In genomic region chr1:205589618-205590456, GRCh38 we compare ENCODE assay signal across 27 cellular contexts. TPM values are rescaled to one million over a fixed set of nuclear protein-coding genes. Genes with fewer than 3 reads are reported as not detected.
DNase-seq lines count a peak whose midpoint lies in the region; ATAC-seq and TF ChIP-seq lines count a peak whose summit lies in the region.
"Had no signal": no experiment of that assay in that cellular context is flagged by ENCODE, and none has a peak within 500 bp of the region (broad histone marks: within the 10 kb centered on the region; RNA-seq: fewer than 3 reads in every experiment).

No MANE protein-coding gene starts in this region.

- no peak for TF ChIP-seq EP300 in tibial nerve (IDR thresholded peaks at IDR 0.05)

- ATAC-seq in activated CD8-positive, alpha-beta memory T cell treated with anti-CD3 and anti-CD28 coated beads, Interleukin-2, amount 10 ng/mL, durations not matched to agents 7 days and 5 days: no peak
- ATAC-seq in mucosa of descending colon (peak; percentile 16), HG03342 (IDR thresholded peaks at IDR 0.05; ENCODE audit: unreplicated experiment) (no peak), HG03025 (IDR thresholded peaks at IDR 0.05; ENCODE audit: low FRiP score, unreplicated experiment) (no peak)
- ATAC-seq: activated T-cell treated with anti-CD3 and anti-CD28 coated beads, Interleukin-2, amount 50 U/mL, for 72 hours; lower lobe of right lung; pancreas; right cardiac atrium; stimulated activated memory B cell treated with anti-CD40 and anti-IgM and Interleukin-4, amounts not matched to agents 10 μg/mL and 1 μg/mL and 100 μg/mL, for 72 hours had no signal

- no peaks in the 10 kb centered on the region for H3K27me3 ChIP-seq in tibial nerve
- H3K27me3 ChIP-seq: adrenal gland, dorsolateral prefrontal cortex, pancreas, thyroid gland had no signal

- 62 to 64% methylated on average over 7 of the region's 7 CpGs for WGBS in tibial nerve, 2 donors

- no peaks in the 10 kb centered on the region for H3K9me3 Mint-ChIP-seq in activated naive CD4-positive, alpha-beta T cell treated with anti-CD3 and anti-CD28 coated beads, Interleukin-2, amount 50 U/mL, for 24 hours
- no peaks in the 10 kb centered on the region for H3K9me3 Mint-ChIP-seq in activated CD8-positive, alpha-beta memory T cell treated with anti-CD3 and anti-CD28 coated beads, Interleukin-2, amount 10 ng/mL, durations not matched to agents 7 days and 5 days (ENCODE audit: low read depth)
- H3K9me3 Mint-ChIP-seq: activated T-cell treated with anti-CD3 and anti-CD28 coated beads, Interleukin-2, amount 50 U/mL, for 72 hours; immature natural killer cell; stimulated activated memory B cell treated with anti-CD40 and anti-IgM and Interleukin-4, amounts not matched to agents 10 μg/mL and 1 μg/mL and 100 μg/mL, for 72 hours had no signal

- H3K4me3 Mint-ChIP-seq in activated naive CD4-positive, alpha-beta T cell treated with anti-CD3 and anti-CD28 coated beads, Interleukin-2, amount 50 U/mL, for 24 hours: no peak overlapping the region
- no peak overlapping the region for H3K4me3 Mint-ChIP-seq in activated CD8-positive, alpha-beta memory T cell treated with anti-CD3 and anti-CD28 coated beads, Interleukin-2, amount 10 ng/mL, durations not matched to agents 7 days and 5 days
- H3K4me3 Mint-ChIP-seq: CD14-positive monocyte; stimulated activated memory B cell treated with anti-CD40 and anti-IgM and Interleukin-4, amounts not matched to agents 10 μg/mL and 1 μg/mL and 100 μg/mL, for 72 hours had no signal

- TF ChIP-seq CTCF in mucosa of descending colon (IDR thresholded peaks at IDR 0.05): no peak
- TF ChIP-seq CTCF in tibial nerve (IDR thresholded peaks at IDR 0.05): no peak

- CTCF ChIA-PET in activated CD8-positive, alpha-beta memory T cell treated with anti-CD3 and anti-CD28 coated beads, Interleukin-2, amount 10 ng/mL, durations not matched to agents 7 days and 5 days (lab: Charles Lee): interaction anchor here (0.8 to 11.8 kb wide), 9 partner anchors 14 to 388 kb away, joined by 3 to 465 read pairs (median 14); partner anchors contain the start of gene ELK4

- TF ChIP-seq POLR2A in tibial nerve (IDR thresholded peaks at IDR 0.05): no peak

- H3K9me3 ChIP-seq in mucosa of descending colon (no peaks in the 10 kb centered on the region), tibial nerve (no peaks in the 10 kb centered on the region)
- H3K9me3 ChIP-seq: adrenal gland, lower lobe of right lung, pancreas, thyroid gland had no signal

- H3K27ac ChIP-seq in tibial nerve: peak overlapping the region in 3 of 4 donors; percentile 67 to 83 (median 73)
- H3K27ac ChIP-seq: adrenal gland, epithelial cell of prostate, KMS-11, lower lobe of right lung, thyroid gland had no signal

- H3K36me3 Mint-ChIP-seq in activated naive CD4-positive, alpha-beta T cell treated with anti-CD3 and anti-CD28 coated beads, Interleukin-2, amount 50 U/mL, for 24 hours: no peaks in the 10 kb centered on the region
- H3K36me3 Mint-ChIP-seq in activated CD8-positive, alpha-beta memory T cell treated with anti-CD3 and anti-CD28 coated beads, Interleukin-2, amount 10 ng/mL, durations not matched to agents 7 days and 5 days: no peaks in the 10 kb centered on the region
- H3K36me3 Mint-ChIP-seq: immature natural killer cell; stimulated activated memory B cell treated with anti-CD40 and anti-IgM and Interleukin-4, amounts not matched to agents 10 μg/mL and 1 μg/mL and 100 μg/mL, for 72 hours had no signal

- H3K27me3 Mint-ChIP-seq in activated naive CD4-positive, alpha-beta T cell treated with anti-CD3 and anti-CD28 coated beads, Interleukin-2, amount 50 U/mL, for 24 hours: no peaks in the 10 kb centered on the region
- H3K27me3 Mint-ChIP-seq in activated CD8-positive, alpha-beta memory T cell treated with anti-CD3 and anti-CD28 coated beads, Interleukin-2, amount 10 ng/mL, durations not matched to agents 7 days and 5 days: no peaks in the 10 kb centered on the region
- H3K27me3 Mint-ChIP-seq: stimulated activated memory B cell treated with anti-CD40 and anti-IgM and Interleukin-4, amounts not matched to agents 10 μg/mL and 1 μg/mL and 100 μg/mL, for 72 hours had no signal

- intact Hi-C loops in mucosa of descending colon (cut with DNase I, micrococcal nuclease): loop anchor here in 1 of 2 donors (5.0 kb wide), 1 partner anchor 67 kb away; no protein-coding TSS in a partner anchor

- peaks cover 31% of the 10 kb centered on the region for H3K4me1 ChIP-seq in mucosa of descending colon (ENCODE audit: low read depth)
- H3K4me1 ChIP-seq in tibial nerve: peaks cover 0 to 51% (median 7%) of the 10 kb centered on the region in 4 donors
- H3K4me1 ChIP-seq: thyroid gland had no signal

- no peak overlapping the region for H3K4me3 ChIP-seq in mucosa of descending colon
- no peak overlapping the region for H3K4me3 ChIP-seq in tibial nerve
- H3K4me3 ChIP-seq: adrenal gland, dorsolateral prefrontal cortex, lower lobe of right lung, pancreas, thyroid gland had no signal

- H3K4me1 Mint-ChIP-seq in activated naive CD4-positive, alpha-beta T cell treated with anti-CD3 and anti-CD28 coated beads, Interleukin-2, amount 50 U/mL, for 24 hours: peaks cover 41% of the 10 kb centered on the region
- peaks cover 26% of the 10 kb centered on the region for H3K4me1 Mint-ChIP-seq in activated CD8-positive, alpha-beta memory T cell treated with anti-CD3 and anti-CD28 coated beads, Interleukin-2, amount 10 ng/mL, durations not matched to agents 7 days and 5 days

- H3K27ac Mint-ChIP-seq in activated naive CD4-positive, alpha-beta T cell treated with anti-CD3 and anti-CD28 coated beads, Interleukin-2, amount 50 U/mL, for 24 hours: peak overlapping the region; percentile 25
- H3K27ac Mint-ChIP-seq in activated CD8-positive, alpha-beta memory T cell treated with anti-CD3 and anti-CD28 coated beads, Interleukin-2, amount 10 ng/mL, durations not matched to agents 7 days and 5 days: no peak overlapping the region
- H3K27ac Mint-ChIP-seq: activated T-cell treated with anti-CD3 and anti-CD28 coated beads, Interleukin-2, amount 50 U/mL, for 72 hours; CD14-positive monocyte had no signal

- DNase-seq in activated naive CD4-positive, alpha-beta T cell treated with Interleukin-2 at 50 U/mL for 16 hours: no peak
- peak; percentile 16 for DNase-seq in activated CD8-positive, alpha-beta memory T cell treated with anti-CD3 and anti-CD28 coated beads, Interleukin-2, amount 10 ng/mL, durations not matched to agents 7 days and 5 days
- no peak for DNase-seq in mucosa of descending colon
- no peak for DNase-seq in tibial nerve (ENCODE audit: low spot score in 2 of 2)
- DNase-seq in D341Med (ENCODE audit: low spot score): no peak
- DNase-seq: ACHN; activated CD4-positive, alpha-beta T cell treated with anti-CD3 and anti-CD28 coated beads, Interleukin-2, amount 50 U/mL, for 48 hours; activated T-cell treated with anti-CD3 and anti-CD28 coated beads, Interleukin-2, amount 50 U/mL, for 72 hours; DMS53; immature natural killer cell; lower lobe of right lung; NCI-H187 treated with DMSO at 0.1 percent for 48 hours; NCI-H774; OCI-M1; pancreas; right cardiac atrium; SHP77; thyroid gland had no signal

- H3K36me3 ChIP-seq in mucosa of descending colon (ENCODE audit: low read depth): no peaks in the 10 kb centered on the region
- no peaks in the 10 kb centered on the region for H3K36me3 ChIP-seq in tibial nerve
- H3K36me3 ChIP-seq: adrenal gland, lower lobe of right lung, pancreas, thyroid gland had no signal

RNA-seq across cellular contexts. Expression of gene ELK4, which starts 42.0 kb away (rescaled TPM):
- 10 to 100 TPM; 70.9 to 79.7 TPM for total RNA-seq in activated CD8-positive, alpha-beta memory T cell treated with anti-CD3 and anti-CD28 coated beads, Interleukin-2, amount 10 ng/mL, durations not matched to agents 7 days and 5 days
- total RNA-seq in mucosa of descending colon: 10 to 100 TPM; 43.1 to 60.6 (median 47.6) TPM
- total RNA-seq in tibial nerve: 10 to 100 TPM; 22.4 to 29.7 (median 26.2) TPM
